Comparison of ENCODE assay signal across 9 cellular contexts in genomic region chr1:154729031-154729442, GRCh38.
DNase-seq lines count a peak whose midpoint lies in the region; ATAC-seq and TF ChIP-seq lines count a peak whose summit lies in the region.
"Had no signal": no experiment of that assay in that cellular context is flagged by ENCODE, and none has a peak within 500 bp of the region (broad histone marks: within the 10 kb centered on the region; RNA-seq: fewer than 3 reads in every experiment).

No MANE protein-coding gene starts in this region.

- H3K9me3 ChIP-seq in HAP-1, result no peaks in the 10 kb centered on the region

- peaks cover 49% of the 10 kb centered on the region for H3K27me3 ChIP-seq in KMS-11 (ENCODE audit: insufficient read depth, low read depth)
- H3K27me3 ChIP-seq in HAP-1 (ENCODE audit: low read depth), result no peaks in the 10 kb centered on the region

- ATAC-seq in GM21381 (IDR thresholded peaks at IDR 0.05; ENCODE audit: unreplicated experiment), result no peak
- no peak for ATAC-seq in HG02938 (IDR thresholded peaks at IDR 0.05; ENCODE audit: unreplicated experiment)

- H3K4me3 ChIP-seq in KMS-11 (IDR thresholded peaks at IDR 0.05; ENCODE audit: insufficient read depth, low read depth, low read length) (no peak overlapping the region), choroid plexus epithelial cell (ENCODE audit: low read depth, low read length) (no peak overlapping the region), HAP-1 (no peak overlapping the region)

- no peaks in the 10 kb centered on the region for H3K79me2 ChIP-seq in KMS-11 (ENCODE audit: insufficient read depth, low read depth)

- DNase-seq in Caki2 (ENCODE audit: low read depth), result peak; percentile 37
- DNase-seq in choroid plexus epithelial cell (ENCODE audit: low read depth), result peak; percentile 50
- DNase-seq in myocyte (ENCODE audit: low read depth), result peak; percentile 92
- DNase-seq in HAP-1 (ENCODE audit: low spot score in 2 of 2), result no peak
- no peak for DNase-seq in NCI-H226
- DNase-seq: activated CD4-positive, alpha-beta T cell treated with anti-CD3 and anti-CD28 coated beads, Interleukin-2, amount 10 ng/mL, durations not matched to agents 7 days and 5 days had no signal

- H4K20me1 ChIP-seq in KMS-11 (ENCODE audit: insufficient read depth), result no peaks in the 10 kb centered on the region

- no peak overlapping the region for H2AFZ ChIP-seq in KMS-11 (ENCODE audit: low read depth)

- H3K36me3 ChIP-seq in KMS-11 (ENCODE audit: insufficient read depth) (no peaks in the 10 kb centered on the region), HAP-1 (replicated peaks) (no peaks in the 10 kb centered on the region)

- H3K4me1 ChIP-seq in KMS-11 (ENCODE audit: low read depth, poor library complexity, severe bottlenecking) (peaks cover 25% of the 10 kb centered on the region), HAP-1 (peaks cover 5% of the 10 kb centered on the region)

- H3K9ac ChIP-seq in KMS-11, result no peak overlapping the region

- in situ Hi-C loops in Caki2 (cut with HindIII; ENCODE audit: low pct_unique_long_range_greater_than_20kb, low sequenced_read_pairs) (no loop called here), HAP-1 (cut with MboI; ENCODE audit: low sequenced_read_pairs) (no loop called here)

- H3K4me2 ChIP-seq in KMS-11, result peak overlapping the region; percentile 52; the same call in 1 of the 2 replicates

- TF ChIP-seq CTCF in KMS-11 (conservative IDR thresholded peaks at IDR 0.05; ENCODE audit: low read depth, low read length) (no peak), choroid plexus epithelial cell (conservative IDR thresholded peaks at IDR 0.05; ENCODE audit: low read depth, low read length) (no peak)

- no peak overlapping the region for H3K27ac ChIP-seq in KMS-11

Comparison
In these comparisons a context has a peak if more than half of its experiments do, and no peak if none do; other contexts are left out.
1. DNase-seq: peak in Caki2 (single experiment), choroid plexus epithelial cell (single experiment) and myocyte (single experiment); none in HAP-1 (0 of 2) and NCI-H226 (single experiment).